Comparison of ENCODE assay signal across 9 cellular contexts in genomic region chr6:113856571-113857564, GRCh38. TPM values are rescaled to one million over a fixed set of nuclear protein-coding genes. Genes with fewer than 3 reads are reported as not detected.
DNase-seq lines count a peak whose midpoint lies in the region; ATAC-seq and TF ChIP-seq lines count a peak whose summit lies in the region.
"Had no signal": no experiment of that assay in that cellular context is flagged by ENCODE, and none has a peak within 500 bp of the region (broad histone marks: within the 10 kb centered on the region; RNA-seq: fewer than 3 reads in every experiment).

Gene MARCKS (plus strand): TSS chr6:113857345. CDS start chr6:113857746, 401 bp downstream.

- H2AFZ ChIP-seq in neural cell (ENCODE audit: low read depth, low read length) = peak within 1 kb of the TSS; percentile 71

- 0 out of 2 replicates have a peak, but pooled peaks cover 3% of the 10 kb centered on the region for H3F3A ChIP-seq in DOHH2 (ENCODE audit: control insufficient read depth, insufficient read depth)
- H3F3A ChIP-seq in neural cell (ENCODE audit: insufficient read depth, low read length, poor library complexity, severe bottlenecking) = peaks cover 9% of the 10 kb centered on the region

- peak within 1 kb of the TSS; percentile 100 for H3K9ac ChIP-seq in neural cell (ENCODE audit: low read length)

- peaks cover 40% of the 10 kb centered on the region for H3K4me1 ChIP-seq in DOHH2 (ENCODE audit: control insufficient read depth, low read length)

- no peak within 1 kb of the TSS for H3K27ac ChIP-seq in DOHH2 (ENCODE audit: low read depth, low read length)
- H3K27ac ChIP-seq in neural cell (ENCODE audit: low read length) = peak within 1 kb of the TSS; percentile 100

- peaks cover 10% of the 10 kb centered on the region for H3K9me3 Mint-ChIP-seq in activated naive CD4-positive, alpha-beta T cell treated with anti-CD3 and anti-CD28 coated beads, Interleukin-2, amount 50 U/mL, for 24 hours

- peaks cover 16% of the 10 kb centered on the region for H3K4me1 Mint-ChIP-seq in activated naive CD4-positive, alpha-beta T cell treated with anti-CD3 and anti-CD28 coated beads, Interleukin-2, amount 50 U/mL, for 24 hours

- H3K4me3 ChIP-seq in DOHH2 (ENCODE audit: low read length) = peak within 1 kb of the TSS; percentile 68
- H3K4me3 ChIP-seq in neural cell (ENCODE audit: low read length) = peak within 1 kb of the TSS; percentile 85

- H3K9me2 ChIP-seq in DOHH2 (replicated peaks; ENCODE audit: control insufficient read depth, low read length) (no peaks in the 10 kb centered on the region), neural cell (ENCODE audit: insufficient read depth, low read length) (no peaks in the 10 kb centered on the region)

- ATAC-seq in GM21360 (IDR thresholded peaks at IDR 0.05; ENCODE audit: unreplicated experiment) = peak; percentile 38
- ATAC-seq in HG03571 (IDR thresholded peaks at IDR 0.05; ENCODE audit: unreplicated experiment) = peak; percentile 41

- TF ChIP-seq CTCF in DOHH2 (IDR thresholded peaks at IDR 0.05; ENCODE audit: low read depth, low read length, poor library complexity, severe bottlenecking) (no peak), neural cell (IDR thresholded peaks at IDR 0.05; ENCODE audit: poor library complexity, severe bottlenecking) (no peak)

- H3K36me3 ChIP-seq in DOHH2 (ENCODE audit: control insufficient read depth, low read length) (no peaks in the 10 kb centered on the region), neural cell (ENCODE audit: insufficient read depth, low read length) (no peaks in the 10 kb centered on the region)

- peak; percentile 85 for TF ChIP-seq EP300 in neural cell (conservative IDR thresholded peaks at IDR 0.05; ENCODE audit: poor library complexity, severe bottlenecking)

- TF ChIP-seq RAD21 in neural cell (conservative IDR thresholded peaks at IDR 0.05) = peak; percentile 66

- DNase-seq in NCI-H82 (lab: John Stamatoyannopoulos, UW) = peak; percentile 98
- peak; percentile 85 for DNase-seq in germinal center (ENCODE audit: low spot score)
- DNase-seq in AML-193 (lab: John Stamatoyannopoulos, UW) = no peak

- H3K27me3 Mint-ChIP-seq in activated naive CD4-positive, alpha-beta T cell treated with anti-CD3 and anti-CD28 coated beads, Interleukin-2, amount 50 U/mL, for 24 hours = peaks cover 49% of the 10 kb centered on the region

- H3K27ac Mint-ChIP-seq in activated naive CD4-positive, alpha-beta T cell treated with anti-CD3 and anti-CD28 coated beads, Interleukin-2, amount 50 U/mL, for 24 hours = peak within 1 kb of the TSS; percentile 79

- no peaks in the 10 kb centered on the region for H4K20me1 ChIP-seq in DOHH2 (ENCODE audit: control insufficient read depth, insufficient read depth, low read depth, low read length)
- peaks cover 12% of the 10 kb centered on the region for H4K20me1 ChIP-seq in neural cell (ENCODE audit: insufficient read depth)

- H3K9me3 ChIP-seq in DOHH2 (ENCODE audit: control insufficient read depth, insufficient read depth, low read length) (no peaks in the 10 kb centered on the region), neural cell (ENCODE audit: low read length) (no peaks in the 10 kb centered on the region)

- H3K79me2 ChIP-seq in DOHH2 (ENCODE audit: control insufficient read depth, low read length) (no peaks in the 10 kb centered on the region), neural cell (replicated peaks; ENCODE audit: insufficient read depth, low read length) (peaks cover 49% of the 10 kb centered on the region)

- H3K36me3 Mint-ChIP-seq in activated naive CD4-positive, alpha-beta T cell treated with anti-CD3 and anti-CD28 coated beads, Interleukin-2, amount 50 U/mL, for 24 hours = peaks cover 3% of the 10 kb centered on the region

- H3K4me2 ChIP-seq in DOHH2 (ENCODE audit: low read length) = peak within 1 kb of the TSS; percentile 85
- H3K4me2 ChIP-seq in neural cell (ENCODE audit: low read length) = peak within 1 kb of the TSS; percentile 94

- H3K4me3 Mint-ChIP-seq in activated naive CD4-positive, alpha-beta T cell treated with anti-CD3 and anti-CD28 coated beads, Interleukin-2, amount 50 U/mL, for 24 hours = no peak within 1 kb of the TSS

- H3K27me3 ChIP-seq in DOHH2 (ENCODE audit: control insufficient read depth, low read length) = peaks cover 64% of the 10 kb centered on the region
- H3K27me3 ChIP-seq in neural cell (ENCODE audit: insufficient read depth, low read depth, low read length) = no peaks in the 10 kb centered on the region

TF ChIP-seq in neural cell, 6 proteins besides CTCF, POLR2A, EP300 and RAD21:
- TF ChIP-seq POLR2AphosphoS5 (IDR thresholded peaks at IDR 0.05) (peak; percentile 94), SMC3 (conservative IDR thresholded peaks at IDR 0.05; ENCODE audit: poor library complexity) (peak; percentile 62), EZH2 (IDR thresholded peaks at IDR 0.05; ENCODE audit: borderline replicate concordance, insufficient read depth, low read length, poor library complexity, severe bottlenecking) (no peak), REST (IDR thresholded peaks at IDR 0.05; ENCODE audit: borderline replicate concordance) (no peak), MXI1 (conservative IDR thresholded peaks at IDR 0.05; ENCODE audit: poor library complexity, severe bottlenecking) (peak; percentile 19), TAF1 (IDR thresholded peaks at IDR 0.05; ENCODE audit: low read depth) (peak; percentile 95)

RNA-seq across cellular contexts. Expression of gene MARCKS, which starts in this region (rescaled TPM):
- 299 and 369 TPM in 2 replicates for polyA plus RNA-seq in neural cell
- 309 and 342 TPM in 2 replicates for polyA minus RNA-seq in neural cell
- polyA plus RNA-seq: naive thymus-derived CD8-positive, alpha-beta T cell had no signal

Comparison
In these comparisons a context has a peak if more than half of its experiments do, and no peak if none do; other contexts are left out.
1. DNase-seq: peak in NCI-H82 (single experiment) and germinal center (single experiment); none in AML-193 (0 of 2).